21 cellular contexts compared by ENCODE assay signal in the genomic region with DNA sequence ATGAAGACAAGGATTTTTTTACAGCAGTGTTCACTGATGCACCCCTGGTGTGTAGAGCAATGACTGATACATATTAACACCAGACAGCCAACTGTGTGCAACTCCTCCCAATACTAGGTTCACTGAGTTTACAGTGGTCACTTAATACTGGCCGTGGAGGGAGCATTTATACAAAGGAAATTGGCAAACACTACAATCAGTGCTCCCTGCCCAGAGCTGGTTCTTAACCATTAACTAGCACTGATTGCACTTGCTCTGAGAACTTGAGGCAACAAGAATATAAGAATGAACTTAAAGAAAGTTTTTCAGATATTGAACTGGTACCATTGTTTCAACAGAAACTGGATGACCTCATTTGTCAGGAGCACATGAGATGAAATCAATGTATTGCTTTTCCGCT.
DNase-seq lines count a peak whose midpoint lies in the region; ATAC-seq and TF ChIP-seq lines count a peak whose summit lies in the region.
"Had no signal": no experiment of that assay in that cellular context is flagged by ENCODE, and none has a peak within 500 bp of the region (broad histone marks: within the 10 kb centered on the region; RNA-seq: fewer than 3 reads in every experiment).

No MANE protein-coding gene starts in this region.

- H3K23ac ChIP-seq in IMR-90 (ENCODE audit: low read depth, low read length): no peak overlapping the region

- peak overlapping the region; percentile 39; the same call in 1 of the 2 replicates for H3K4me2 ChIP-seq in BLaER1
- H3K4me2 ChIP-seq in IMR-90 (ENCODE audit: low read depth, low read length): no peak overlapping the region
- H3K4me2 ChIP-seq: A549 had no signal

- peaks cover 23% of the 10 kb centered on the region for H3K4me1 ChIP-seq in BLaER1
- H3K4me1 ChIP-seq in IMR-90 (ENCODE audit: control insufficient read depth, insufficient read depth, low read length): peaks cover 2% of the 10 kb centered on the region; the same call in 1 of the 2 replicates
- H3K4me1 ChIP-seq: A549 had no signal

- H3K27me3 Mint-ChIP-seq in mesothelial cell of epicardium (ENCODE audit: low read depth) (no peaks in the 10 kb centered on the region), T-helper 17 cell (no peaks in the 10 kb centered on the region)

- peaks cover 23% of the 10 kb centered on the region for H4K20me1 ChIP-seq in BLaER1
- H4K20me1 ChIP-seq in IMR-90 (ENCODE audit: insufficient read depth, low read length): peaks cover 16% of the 10 kb centered on the region; the same call in 1 of the 2 replicates

- intact Hi-C loops in IMR-90 (cut with micrococcal nuclease): no loop called here

- H3K14ac ChIP-seq in IMR-90 (replicated peaks; ENCODE audit: low read depth, low read length): 0 out of 2 replicates have a peak overlapping the region, but pooled peaks have one; percentile 4

- H2AFZ ChIP-seq in IMR-90 (replicated peaks; ENCODE audit: low read length, poor library complexity): no peak overlapping the region

- H3K56ac ChIP-seq in IMR-90 (ENCODE audit: extremely low read depth, insufficient read depth, low read length): no peak overlapping the region

- H3K9me1 ChIP-seq in IMR-90 (ENCODE audit: insufficient read depth, low read length): no peaks in the 10 kb centered on the region

- WGBS in IMR-90 (ENCODE audit: extremely low coverage in 2 of 2, insufficient read length in 1 of 2), 2 experiments: no CpG with 5 or more reads among the region's 2 CpGs

- H2AK9ac ChIP-seq in IMR-90 (replicated peaks; ENCODE audit: low read depth, low read length, poor library complexity): no peak overlapping the region

- H3K9me3 ChIP-seq in BLaER1: peaks cover 22% of the 10 kb centered on the region
- H3K9me3 ChIP-seq in IMR-90 (ENCODE audit: control insufficient read depth, insufficient read depth, low read length): peaks cover 2% of the 10 kb centered on the region
- H3K9me3 ChIP-seq in T-helper 17 cell (ENCODE audit: control insufficient read depth, low read length, poor library complexity, severe bottlenecking): no peaks in the 10 kb centered on the region
- H3K9me3 ChIP-seq: A549 had no signal

- peak overlapping the region; percentile 28 for H3K27ac Mint-ChIP-seq in mesothelial cell of epicardium
- no peak overlapping the region for H3K27ac Mint-ChIP-seq in T-helper 17 cell
- H3K27ac Mint-ChIP-seq: T-helper 1 cell treated with Interleukin-12 subunit alpha and Interleukin-12 subunit beta and Interleukin-4 antibody, amounts not matched to agents 30 μg/mL and 1 μg/mL, for 36 hours had no signal

- H3K27me3 ChIP-seq in BLaER1 (no peaks in the 10 kb centered on the region), IMR-90 (ENCODE audit: control insufficient read depth, insufficient read depth, low read length) (no peaks in the 10 kb centered on the region)
- H3K27me3 ChIP-seq: heart left ventricle had no signal

- in situ Hi-C loops in IMR-90 (cut with MboI; ENCODE audit: low sequenced_read_pairs): no loop called here

- ATAC-seq in IMR-90 (ENCODE audit: low read depth) (no peak), GM18867 (IDR thresholded peaks at IDR 0.05; ENCODE audit: unreplicated experiment) (no peak), T-helper 17 cell (no peak)
- ATAC-seq: A549, Panc1, sciatic nerve had no signal

- H4K91ac ChIP-seq in IMR-90 (ENCODE audit: insufficient read depth, low read depth, low read length): no peak overlapping the region

- dilution Hi-C loops in IMR-90 (cut with HindIII; ENCODE audit: low sequenced_read_pairs, unreplicated experiment): no loop called here

- peaks cover 9% of the 10 kb centered on the region for H3K9me3 Mint-ChIP-seq in mesothelial cell of epicardium

- no peak overlapping the region for H2BK15ac ChIP-seq in IMR-90 (ENCODE audit: low read depth, low read length)

- no peak overlapping the region for H2BK5ac ChIP-seq in IMR-90 (ENCODE audit: low read depth, low read length, poor library complexity, severe bottlenecking)

- no peak overlapping the region for H4K5ac ChIP-seq in IMR-90 (ENCODE audit: low read depth, low read length)

- H2BK120ac ChIP-seq in IMR-90 (ENCODE audit: low read depth, low read length): no peak overlapping the region

- H2AK5ac ChIP-seq in IMR-90 (ENCODE audit: low read depth, low read length): no peak overlapping the region

- no TSS peak for BruUV-seq in IMR-90 (replicated peaks; lab: Mats Ljungman, UMichigan)

- no peak for DNase-seq in IMR-90
- peak; percentile 64 for DNase-seq in epithelial cell of proximal tubule (ENCODE audit: low read depth)
- no peak for DNase-seq in mesothelial cell of epicardium (ENCODE audit: low spot score in 2 of 2, unreplicated experiment in 2 of 2)
- no peak for DNase-seq in T-helper 17 cell
- DNase-seq in activated naive CD4-positive, alpha-beta T cell (lab: John Stamatoyannopoulos, UW): no peak
- no peak for DNase-seq in GM20000 (ENCODE audit: low spot score)
- DNase-seq: activated gamma-delta T cell, amniotic stem cell, DMS 273 treated with DMSO at 0.1 percent for 48 hours, heart left ventricle, MM.1S, NCI-H1694 treated with DMSO at 0.1 percent for 48 hours, NCI-H82, WERI-Rb-1 had no signal

- no peak overlapping the region for H3K4me3 ChIP-seq in BLaER1
- H3K4me3 ChIP-seq in IMR-90 (ENCODE audit: insufficient read depth, low read depth, low read length): no peak overlapping the region
- H3K4me3 ChIP-seq in epithelial cell of proximal tubule (ENCODE audit: low read depth, low read length): no peak overlapping the region
- H3K4me3 ChIP-seq: A549, heart left ventricle had no signal

- no peak for TF ChIP-seq POLR2A in IMR-90 (IDR thresholded peaks at IDR 0.05; ENCODE audit: low read depth, low read length)

- no peak overlapping the region for H3K18ac ChIP-seq in IMR-90 (ENCODE audit: low read depth, low read length)

- TF ChIP-seq RAD21 in IMR-90 (IDR thresholded peaks at IDR 0.05; ENCODE audit: low read length): no peak

- peaks cover 21 to 49% of the 10 kb centered on the region in 2 experiments for H3K79me1 ChIP-seq in IMR-90 (ENCODE audit: low read depth in 1 of 2, low read length in 2 of 2)

- no peak overlapping the region for H4K8ac ChIP-seq in IMR-90 (ENCODE audit: low read depth in 2 of 2, low read length in 2 of 2)

- CTCF ChIA-PET in IMR-90 (lab: Yijun Ruan, JAX): no interaction called here

- H3K36me3 Mint-ChIP-seq in mesothelial cell of epicardium: peaks cover 1% of the 10 kb centered on the region
- no peaks in the 10 kb centered on the region for H3K36me3 Mint-ChIP-seq in T-helper 17 cell (ENCODE audit: low read depth)

- TF ChIP-seq CTCF in IMR-90 (conservative IDR thresholded peaks at IDR 0.05; ENCODE audit: low read depth, low read length): no peak
- no peak for TF ChIP-seq CTCF in epithelial cell of proximal tubule (conservative IDR thresholded peaks at IDR 0.05; ENCODE audit: low read depth, low read length)
- no peak for TF ChIP-seq CTCF in mesothelial cell of epicardium (IDR thresholded peaks at IDR 0.05; ENCODE audit: unreplicated experiment)
- TF ChIP-seq CTCF in GM20000 (IDR thresholded peaks at IDR 0.05; ENCODE audit: extremely low read depth, missing control alignments): no peak

- H3K4me1 Mint-ChIP-seq in mesothelial cell of epicardium (peaks cover 11% of the 10 kb centered on the region), T-helper 17 cell (no peaks in the 10 kb centered on the region)

- H2BK20ac ChIP-seq in IMR-90 (ENCODE audit: low read depth, low read length): no peak overlapping the region

- H3K36me3 ChIP-seq in BLaER1 (no peaks in the 10 kb centered on the region; the same call in 1 of the 2 replicates), IMR-90 (ENCODE audit: control insufficient read depth, insufficient read depth, low read length) (no peaks in the 10 kb centered on the region)
- H3K36me3 ChIP-seq: heart left ventricle, WERI-Rb-1 had no signal

- no peak overlapping the region for H3K27ac ChIP-seq in BLaER1
- H3K27ac ChIP-seq in IMR-90 (ENCODE audit: insufficient read depth, low read length): no peak overlapping the region
- H3K27ac ChIP-seq: A549, C4-2B, heart left ventricle, WERI-Rb-1 had no signal

- H3K4ac ChIP-seq in IMR-90 (ENCODE audit: low read depth, low read length): no peak overlapping the region

- no peak overlapping the region for H3K4me3 Mint-ChIP-seq in mesothelial cell of epicardium
- H3K4me3 Mint-ChIP-seq in T-helper 17 cell: no peak overlapping the region
- H3K4me3 Mint-ChIP-seq: T-helper 1 cell treated with Interleukin-12 subunit alpha and Interleukin-12 subunit beta and Interleukin-4 antibody, amounts not matched to agents 30 μg/mL and 1 μg/mL, for 36 hours had no signal

- POLR2A ChIA-PET in IMR-90 (lab: Charles Lee; ENCODE audit: unreplicated experiment): no interaction called here

- H3K9ac ChIP-seq in BLaER1 (no peak overlapping the region), IMR-90 (ENCODE audit: low read depth, low read length) (no peak overlapping the region)

TF ChIP-seq in IMR-90, 13 proteins besides CTCF, POLR2A, EP300 and RAD21:
- no peak for TF ChIP-seq MAZ (IDR thresholded peaks at IDR 0.05; ENCODE audit: borderline replicate concordance, low read depth, low read length)
TF ChIP-seq in IMR-90: peak in this region for 0.
